2 cellular contexts compared by ENCODE assay signal in the genomic region with DNA sequence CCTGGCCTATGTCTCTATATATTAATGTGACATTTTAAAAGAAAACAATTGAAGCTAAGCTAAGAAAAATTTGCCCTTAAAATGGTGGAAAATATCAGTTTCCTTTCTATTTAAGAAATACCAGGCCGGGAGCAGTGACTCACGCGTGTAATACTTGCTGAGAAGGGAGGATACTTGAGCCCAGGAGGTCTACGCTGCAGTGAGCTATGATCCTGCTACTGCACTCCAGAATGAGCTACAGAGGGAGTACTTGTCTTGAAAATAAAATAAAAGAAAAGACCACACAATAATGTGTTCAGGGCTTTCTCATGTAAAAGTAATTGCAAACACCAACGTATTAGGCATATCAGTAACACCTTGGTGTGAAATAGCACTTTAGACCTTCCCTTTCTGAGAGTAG.
TF ChIP-seq lines count a peak whose summit lies in the region.

No MANE protein-coding gene starts in this region.

TF ChIP-seq in GM23338, 12 proteins besides CTCF, POLR2A, EP300 and RAD21 (continues in another document):
- TF ChIP-seq EZH2 (IDR thresholded peaks at IDR 0.05; ENCODE audit: low read depth, unreplicated experiment) (no peak), EZH2phosphoT487 (IDR thresholded peaks at IDR 0.05; ENCODE audit: unreplicated experiment) (no peak), ZNF114 (CRISPR knock-in tag; IDR thresholded peaks at IDR 0.05) (no peak), POLR2AphosphoS5 (IDR thresholded peaks at IDR 0.05; ENCODE audit: low read depth) (no peak), CREB1 (CRISPR knock-in tag; IDR thresholded peaks at IDR 0.05; ENCODE audit: low read depth) (no peak), ZNF331 (CRISPR knock-in tag; IDR thresholded peaks at IDR 0.05; ENCODE audit: low read depth) (no peak), JUNB (IDR thresholded peaks at IDR 0.05; ENCODE audit: unreplicated experiment) (no peak)
- TF ChIP-seq, protein P1, sequence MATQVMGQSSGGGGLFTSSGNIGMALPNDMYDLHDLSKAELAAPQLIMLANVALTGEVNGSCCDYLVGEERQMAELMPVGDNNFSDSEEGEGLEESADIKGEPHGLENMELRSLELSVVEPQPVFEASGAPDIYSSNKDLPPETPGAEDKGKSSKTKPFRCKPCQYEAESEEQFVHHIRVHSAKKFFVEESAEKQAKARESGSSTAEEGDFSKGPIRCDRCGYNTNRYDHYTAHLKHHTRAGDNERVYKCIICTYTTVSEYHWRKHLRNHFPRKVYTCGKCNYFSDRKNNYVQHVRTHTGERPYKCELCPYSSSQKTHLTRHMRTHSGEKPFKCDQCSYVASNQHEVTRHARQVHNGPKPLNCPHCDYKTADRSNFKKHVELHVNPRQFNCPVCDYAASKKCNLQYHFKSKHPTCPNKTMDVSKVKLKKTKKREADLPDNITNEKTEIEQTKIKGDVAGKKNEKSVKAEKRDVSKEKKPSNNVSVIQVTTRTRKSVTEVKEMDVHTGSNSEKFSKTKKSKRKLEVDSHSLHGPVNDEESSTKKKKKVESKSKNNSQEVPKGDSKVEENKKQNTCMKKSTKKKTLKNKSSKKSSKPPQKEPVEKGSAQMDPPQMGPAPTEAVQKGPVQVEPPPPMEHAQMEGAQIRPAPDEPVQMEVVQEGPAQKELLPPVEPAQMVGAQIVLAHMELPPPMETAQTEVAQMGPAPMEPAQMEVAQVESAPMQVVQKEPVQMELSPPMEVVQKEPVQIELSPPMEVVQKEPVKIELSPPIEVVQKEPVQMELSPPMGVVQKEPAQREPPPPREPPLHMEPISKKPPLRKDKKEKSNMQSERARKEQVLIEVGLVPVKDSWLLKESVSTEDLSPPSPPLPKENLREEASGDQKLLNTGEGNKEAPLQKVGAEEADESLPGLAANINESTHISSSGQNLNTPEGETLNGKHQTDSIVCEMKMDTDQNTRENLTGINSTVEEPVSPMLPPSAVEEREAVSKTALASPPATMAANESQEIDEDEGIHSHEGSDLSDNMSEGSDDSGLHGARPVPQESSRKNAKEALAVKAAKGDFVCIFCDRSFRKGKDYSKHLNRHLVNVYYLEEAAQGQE (IDR thresholded peaks at IDR 0.05; ENCODE audit: unreplicated experiment) = no peak
- TF ChIP-seq, protein P2, sequence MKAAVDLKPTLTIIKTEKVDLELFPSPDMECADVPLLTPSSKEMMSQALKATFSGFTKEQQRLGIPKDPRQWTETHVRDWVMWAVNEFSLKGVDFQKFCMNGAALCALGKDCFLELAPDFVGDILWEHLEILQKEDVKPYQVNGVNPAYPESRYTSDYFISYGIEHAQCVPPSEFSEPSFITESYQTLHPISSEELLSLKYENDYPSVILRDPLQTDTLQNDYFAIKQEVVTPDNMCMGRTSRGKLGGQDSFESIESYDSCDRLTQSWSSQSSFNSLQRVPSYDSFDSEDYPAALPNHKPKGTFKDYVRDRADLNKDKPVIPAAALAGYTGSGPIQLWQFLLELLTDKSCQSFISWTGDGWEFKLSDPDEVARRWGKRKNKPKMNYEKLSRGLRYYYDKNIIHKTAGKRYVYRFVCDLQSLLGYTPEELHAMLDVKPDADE (IDR thresholded peaks at IDR 0.05) = no peak
- TF ChIP-seq, protein P3, sequence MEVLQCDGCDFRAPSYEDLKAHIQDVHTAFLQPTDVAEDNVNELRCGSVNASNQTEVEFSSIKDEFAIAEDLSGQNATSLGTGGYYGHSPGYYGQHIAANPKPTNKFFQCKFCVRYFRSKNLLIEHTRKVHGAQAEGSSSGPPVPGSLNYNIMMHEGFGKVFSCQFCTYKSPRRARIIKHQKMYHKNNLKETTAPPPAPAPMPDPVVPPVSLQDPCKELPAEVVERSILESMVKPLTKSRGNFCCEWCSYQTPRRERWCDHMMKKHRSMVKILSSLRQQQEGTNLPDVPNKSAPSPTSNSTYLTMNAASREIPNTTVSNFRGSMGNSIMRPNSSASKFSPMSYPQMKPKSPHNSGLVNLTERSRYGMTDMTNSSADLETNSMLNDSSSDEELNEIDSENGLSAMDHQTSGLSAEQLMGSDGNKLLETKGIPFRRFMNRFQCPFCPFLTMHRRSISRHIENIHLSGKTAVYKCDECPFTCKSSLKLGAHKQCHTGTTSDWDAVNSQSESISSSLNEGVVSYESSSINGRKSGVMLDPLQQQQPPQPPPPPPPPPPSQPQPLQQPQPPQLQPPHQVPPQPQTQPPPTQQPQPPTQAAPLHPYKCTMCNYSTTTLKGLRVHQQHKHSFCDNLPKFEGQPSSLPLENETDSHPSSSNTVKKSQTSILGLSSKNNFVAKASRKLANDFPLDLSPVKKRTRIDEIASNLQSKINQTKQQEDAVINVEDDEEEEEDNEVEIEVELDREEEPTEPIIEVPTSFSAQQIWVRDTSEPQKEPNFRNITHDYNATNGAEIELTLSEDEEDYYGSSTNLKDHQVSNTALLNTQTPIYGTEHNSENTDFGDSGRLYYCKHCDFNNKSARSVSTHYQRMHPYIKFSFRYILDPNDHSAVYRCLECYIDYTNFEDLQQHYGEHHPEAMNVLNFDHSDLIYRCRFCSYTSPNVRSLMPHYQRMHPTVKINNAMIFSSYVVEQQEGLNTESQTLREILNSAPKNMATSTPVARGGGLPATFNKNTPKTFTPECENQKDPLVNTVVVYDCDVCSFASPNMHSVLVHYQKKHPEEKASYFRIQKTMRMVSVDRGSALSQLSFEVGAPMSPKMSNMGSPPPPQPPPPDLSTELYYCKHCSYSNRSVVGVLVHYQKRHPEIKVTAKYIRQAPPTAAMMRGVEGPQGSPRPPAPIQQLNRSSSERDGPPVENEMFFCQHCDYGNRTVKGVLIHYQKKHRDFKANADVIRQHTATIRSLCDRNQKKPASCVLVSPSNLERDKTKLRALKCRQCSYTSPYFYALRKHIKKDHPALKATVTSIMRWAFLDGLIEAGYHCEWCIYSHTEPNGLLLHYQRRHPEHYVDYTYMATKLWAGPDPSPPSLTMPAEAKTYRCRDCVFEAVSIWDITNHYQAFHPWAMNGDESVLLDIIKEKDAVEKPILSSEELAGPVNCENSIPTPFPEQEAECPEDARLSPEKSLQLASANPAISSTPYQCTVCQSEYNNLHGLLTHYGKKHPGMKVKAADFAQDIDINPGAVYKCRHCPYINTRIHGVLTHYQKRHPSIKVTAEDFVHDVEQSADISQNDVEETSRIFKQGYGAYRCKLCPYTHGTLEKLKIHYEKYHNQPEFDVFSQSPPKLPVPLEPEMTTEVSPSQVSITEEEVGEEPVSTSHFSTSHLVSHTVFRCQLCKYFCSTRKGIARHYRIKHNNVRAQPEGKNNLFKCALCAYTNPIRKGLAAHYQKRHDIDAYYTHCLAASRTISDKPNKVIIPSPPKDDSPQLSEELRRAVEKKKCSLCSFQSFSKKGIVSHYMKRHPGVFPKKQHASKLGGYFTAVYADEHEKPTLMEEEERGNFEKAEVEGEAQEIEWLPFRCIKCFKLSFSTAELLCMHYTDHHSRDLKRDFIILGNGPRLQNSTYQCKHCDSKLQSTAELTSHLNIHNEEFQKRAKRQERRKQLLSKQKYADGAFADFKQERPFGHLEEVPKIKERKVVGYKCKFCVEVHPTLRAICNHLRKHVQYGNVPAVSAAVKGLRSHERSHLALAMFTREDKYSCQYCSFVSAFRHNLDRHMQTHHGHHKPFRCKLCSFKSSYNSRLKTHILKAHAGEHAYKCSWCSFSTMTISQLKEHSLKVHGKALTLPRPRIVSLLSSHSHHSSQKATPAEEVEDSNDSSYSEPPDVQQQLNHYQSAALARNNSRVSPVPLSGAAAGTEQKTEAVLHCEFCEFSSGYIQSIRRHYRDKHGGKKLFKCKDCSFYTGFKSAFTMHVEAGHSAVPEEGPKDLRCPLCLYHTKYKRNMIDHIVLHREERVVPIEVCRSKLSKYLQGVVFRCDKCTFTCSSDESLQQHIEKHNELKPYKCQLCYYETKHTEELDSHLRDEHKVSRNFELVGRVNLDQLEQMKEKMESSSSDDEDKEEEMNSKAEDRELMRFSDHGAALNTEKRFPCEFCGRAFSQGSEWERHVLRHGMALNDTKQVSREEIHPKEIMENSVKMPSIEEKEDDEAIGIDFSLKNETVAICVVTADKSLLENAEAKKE (CRISPR knock-in tag; IDR thresholded peaks at IDR 0.05) = no peak

TF ChIP-seq in HepG2, 621 proteins besides CTCF, POLR2A, EP300 and RAD21:
- TF ChIP-seq ZBTB20 (CRISPR knock-in tag; IDR thresholded peaks at IDR 0.05; ENCODE audit: borderline replicate concordance, low read depth) (no peak), KLF9 (CRISPR knock-in tag; IDR thresholded peaks at IDR 0.05; ENCODE audit: low read depth) (no peak), ZNF383 (CRISPR knock-in tag; IDR thresholded peaks at IDR 0.05; ENCODE audit: borderline replicate concordance) (no peak), AGO1 (IDR thresholded peaks at IDR 0.05; ENCODE audit: low read depth, low read length, poor library complexity, severe bottlenecking) (no peak), ZNF556 (CRISPR knock-in tag; IDR thresholded peaks at IDR 0.05; ENCODE audit: borderline replicate concordance) (no peak), ETV5 (CRISPR knock-in tag; IDR thresholded peaks at IDR 0.05; ENCODE audit: borderline replicate concordance) (no peak)
